In the genomic region with DNA sequence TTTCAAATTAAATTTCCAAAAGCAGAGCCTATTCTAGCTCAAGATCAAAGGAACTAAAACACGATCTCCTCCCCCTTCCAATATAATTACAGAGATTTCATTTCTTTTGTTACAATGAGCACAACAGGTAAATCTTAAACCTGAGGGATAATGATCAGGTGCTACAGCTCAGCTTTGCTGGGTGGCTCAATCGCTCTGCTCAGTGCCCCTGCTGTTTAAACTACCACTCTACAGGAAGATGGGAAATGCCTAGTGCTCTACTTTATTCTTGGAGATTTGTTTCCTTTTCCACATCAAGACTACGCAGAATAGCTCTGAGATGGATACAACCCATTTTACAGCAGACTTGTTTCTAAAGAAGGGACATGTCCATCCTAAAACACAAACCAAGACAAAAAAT, we compare ENCODE assay signal across 21 cellular contexts.
"Had no signal": no experiment of that assay in that cellular context is flagged by ENCODE, and none has a peak within 500 bp of the region (broad histone marks: within the 10 kb centered on the region; RNA-seq: fewer than 3 reads in every experiment).

No MANE protein-coding gene starts in this region.

- H3K4me1 Mint-ChIP-seq: activated naive CD8-positive, alpha-beta T cell treated with anti-CD3 and anti-CD28 coated beads, Interleukin-2, amount 10 ng/mL, durations not matched to agents 7 days and 5 days; central memory CD8-positive, alpha-beta T cell had no signal

- ATAC-seq: left cardiac atrium, lower lobe of right lung, right cardiac atrium had no signal

- H3K4me3 Mint-ChIP-seq: activated CD4-positive, alpha-beta T cell treated with anti-CD3 and anti-CD28 coated beads, Interleukin-2, amount 10 ng/mL, durations not matched to agents 7 days and 5 days; activated naive CD8-positive, alpha-beta T cell treated with anti-CD3 and anti-CD28 coated beads, Interleukin-2, amount 10 ng/mL, durations not matched to agents 7 days and 5 days; activated T-helper 1 cell treated with anti-CD3 and anti-CD28 coated beads, Interleukin-12 subunit alpha, Interleukin-12 subunit beta, Interleukin-2, Interleukin-4 antibody, amounts not matched to agents 30 ng/mL and 10 ng/mL and 1 ng/mL, durations not matched to agents 14 hours and 24 hours and 36 hours; central memory CD8-positive, alpha-beta T cell; nephron had no signal

- H3K9me3 ChIP-seq: lower lobe of right lung, tibial nerve, uterus had no signal

- H3K27ac ChIP-seq: brain microvascular endothelial cell, lower lobe of right lung, skin epidermis, tibial nerve, uterus had no signal

- H3K27ac Mint-ChIP-seq: activated CD4-positive, alpha-beta T cell treated with anti-CD3 and anti-CD28 coated beads, Interleukin-2, amount 10 ng/mL, durations not matched to agents 7 days and 5 days; activated naive CD8-positive, alpha-beta T cell treated with anti-CD3 and anti-CD28 coated beads, Interleukin-2, amount 10 ng/mL, durations not matched to agents 7 days and 5 days; activated T-helper 1 cell treated with anti-CD3 and anti-CD28 coated beads, Interleukin-12 subunit alpha, Interleukin-12 subunit beta, Interleukin-2, Interleukin-4 antibody, amounts not matched to agents 30 ng/mL and 10 ng/mL and 1 ng/mL, durations not matched to agents 14 hours and 24 hours and 36 hours; nephron; progenitor cell of endocrine pancreas had no signal

- H3K36me3 ChIP-seq: brain microvascular endothelial cell, lower lobe of right lung, tibial nerve, uterus had no signal

- H3K27me3 Mint-ChIP-seq: activated CD4-positive, alpha-beta T cell treated with anti-CD3 and anti-CD28 coated beads, Interleukin-2, amount 10 ng/mL, durations not matched to agents 7 days and 5 days; central memory CD8-positive, alpha-beta T cell; progenitor cell of endocrine pancreas had no signal

- DNase-seq: activated CD4-positive, alpha-beta T cell treated with anti-CD3 and anti-CD28 coated beads, Interleukin-2, amount 10 ng/mL, durations not matched to agents 7 days and 5 days; activated CD8-positive, alpha-beta memory T cell treated with anti-CD3 and anti-CD28 coated beads for 24 hours; activated naive CD8-positive, alpha-beta T cell treated with anti-CD3 and anti-CD28 coated beads, Interleukin-2, amount 10 ng/mL, durations not matched to agents 7 days and 5 days; brain microvascular endothelial cell; cortex of kidney; effector CD8-positive, alpha-beta T cell; foreskin fibroblast; left cardiac atrium; lower lobe of right lung; right cardiac atrium; stimulated activated CD4-positive, alpha-beta T cell treated with anti-CD3 and anti-CD28 coated beads, Interleukin-15, amount 100 ng/mL, for 24 hours; stimulated activated CD4-positive, alpha-beta T cell treated with anti-CD3 and anti-CD28 coated beads, Interleukin-4, amount 100 ng/mL, for 1 hour; stimulated activated naive CD4-positive, alpha-beta T cell; substantia nigra; uterus had no signal

- H3K4me1 ChIP-seq: lower lobe of right lung, uterus had no signal

- H3K4me3 ChIP-seq: lower lobe of right lung, skin epidermis, tibial nerve, uterus had no signal

- H3K9me3 Mint-ChIP-seq: activated CD4-positive, alpha-beta T cell treated with anti-CD3 and anti-CD28 coated beads, Interleukin-2, amount 10 ng/mL, durations not matched to agents 7 days and 5 days; activated T-helper 1 cell treated with anti-CD3 and anti-CD28 coated beads, Interleukin-12 subunit alpha, Interleukin-12 subunit beta, Interleukin-2, Interleukin-4 antibody, amounts not matched to agents 30 ng/mL and 10 ng/mL and 1 ng/mL, durations not matched to agents 14 hours and 24 hours and 36 hours; nephron had no signal

- H3K27me3 ChIP-seq: brain microvascular endothelial cell, uterus had no signal

- H3K36me3 Mint-ChIP-seq: activated naive CD8-positive, alpha-beta T cell treated with anti-CD3 and anti-CD28 coated beads, Interleukin-2, amount 10 ng/mL, durations not matched to agents 7 days and 5 days had no signal
